Comparison of ENCODE assay signal across 26 cellular contexts in the genomic region with DNA sequence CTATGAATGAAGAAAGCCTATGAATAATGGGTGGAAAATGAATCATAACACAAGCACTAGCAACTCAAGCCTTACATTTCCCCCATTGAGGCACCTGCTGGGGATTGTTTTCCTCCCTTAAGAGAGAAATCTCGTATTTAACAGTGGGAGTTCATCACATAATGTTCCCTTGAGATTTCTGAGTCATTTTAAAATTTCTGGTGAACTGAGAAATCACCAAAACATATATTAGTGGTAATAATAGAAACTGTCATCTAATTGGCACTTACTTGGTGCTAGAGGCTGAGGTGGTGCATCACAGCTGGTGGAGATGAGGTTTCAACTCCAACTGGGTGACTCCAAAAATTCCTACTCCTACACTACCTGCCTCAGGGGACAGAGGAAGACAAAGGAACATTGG.
"Had no signal": no experiment of that assay in that cellular context is flagged by ENCODE, and none has a peak within 500 bp of the region (broad histone marks: within the 10 kb centered on the region; RNA-seq: fewer than 3 reads in every experiment).

No MANE protein-coding gene starts in this region.

- H3K36me3 Mint-ChIP-seq: immature natural killer cell; mesothelial cell of epicardium; naive B cell; natural killer cell treated with Interleukin-12 subunit alpha and Interleukin-12 subunit beta and Interleukin-15 and Interleukin-18, amount 100 ng/mL, for 72 hours; type B pancreatic cell had no signal

- ATAC-seq: left colon; left lung; lower lobe of right lung; natural killer cell treated with Interleukin-12 subunit alpha and Interleukin-12 subunit beta and Interleukin-15 and Interleukin-18, amount 100 ng/mL, for 72 hours; right cardiac atrium; sciatic nerve; stimulated activated naive CD8-positive, alpha-beta T cell treated with anti-CD3 and anti-CD28 coated beads, Interleukin-15, amount 100 ng/mL, for 72 hours had no signal

- H3K4me3 ChIP-seq: left lung, lower lobe of right lung, ovary, skin epidermis, tibial nerve, uterus had no signal

- H3K4me1 ChIP-seq: left lung, lower lobe of right lung, tibial nerve, uterus had no signal

- H3K4me1 Mint-ChIP-seq: immature natural killer cell; mesothelial cell of epicardium; naive B cell; stimulated activated naive CD8-positive, alpha-beta T cell treated with anti-CD3 and anti-CD28 coated beads, Interleukin-15, amount 100 ng/mL, for 72 hours had no signal

- H3K27me3 ChIP-seq: left lung, ovary, tibial nerve, uterus had no signal

- H3K9me3 Mint-ChIP-seq: immature natural killer cell; mesothelial cell of epicardium; natural killer cell treated with Interleukin-12 subunit alpha and Interleukin-12 subunit beta and Interleukin-15 and Interleukin-18, amount 100 ng/mL, for 72 hours; stimulated activated naive CD8-positive, alpha-beta T cell treated with anti-CD3 and anti-CD28 coated beads, Interleukin-15, amount 100 ng/mL, for 72 hours; type B pancreatic cell had no signal

- H3K9me3 ChIP-seq: left lung, lower lobe of right lung, ovary, tibial nerve, uterus had no signal

- H3K36me3 ChIP-seq: left lung, lower lobe of right lung, ovary, tibial nerve, uterus had no signal

- H3K27ac ChIP-seq: left lung, lower lobe of right lung, ovary, skin epidermis, tibial nerve, uterus had no signal

- H3K4me3 Mint-ChIP-seq: immature natural killer cell; mesothelial cell of epicardium; naive B cell; natural killer cell treated with Interleukin-12 subunit alpha and Interleukin-12 subunit beta and Interleukin-15 and Interleukin-18, amount 100 ng/mL, for 72 hours; stimulated activated naive CD8-positive, alpha-beta T cell treated with anti-CD3 and anti-CD28 coated beads, Interleukin-15, amount 100 ng/mL, for 72 hours; type B pancreatic cell had no signal

- DNase-seq: immature natural killer cell; kidney; left colon; left lung; lower lobe of right lung; mammary epithelial cell; mesendoderm; naive B cell; ovary; retina; right cardiac atrium; stimulated activated CD4-positive, alpha-beta T cell treated with anti-CD3 and anti-CD28 coated beads, Interleukin-12 subunit alpha, Interleukin-12 subunit beta, amount 100 ng/mL, for 4 hours; stimulated activated CD4-positive, alpha-beta T cell treated with anti-CD3 and anti-CD28 coated beads, Interleukin-15, amount 100 ng/mL, for 24 hours; stimulated activated CD4-positive, alpha-beta T cell treated with anti-CD3 and anti-CD28 coated beads, Interleukin-2, amount 100 ng/mL, for 24 hours; stimulated activated CD4-positive, alpha-beta T cell treated with anti-CD3 and anti-CD28 coated beads, Interleukin-4, amount 100 ng/mL, for 1 hour; stimulated activated naive CD4-positive, alpha-beta T cell treated with Interleukin-2 at 50 U/mL for 16 hours; stimulated activated naive CD8-positive, alpha-beta T cell treated with anti-CD3 and anti-CD28 coated beads, Interleukin-15, amount 100 ng/mL, for 72 hours; substantia nigra; uterus had no signal

- H3K27ac Mint-ChIP-seq: immature natural killer cell; mesothelial cell of epicardium; naive B cell; natural killer cell treated with Interleukin-12 subunit alpha and Interleukin-12 subunit beta and Interleukin-15 and Interleukin-18, amount 100 ng/mL, for 72 hours; progenitor cell of endocrine pancreas; stimulated activated naive CD8-positive, alpha-beta T cell treated with anti-CD3 and anti-CD28 coated beads, Interleukin-15, amount 100 ng/mL, for 72 hours; type B pancreatic cell had no signal
